Comparison of ENCODE assay signal across 9 cellular contexts in genomic region chr7:116577320-116577871, GRCh38. TPM values are rescaled to one million over a fixed set of nuclear protein-coding genes. Genes with fewer than 3 reads are reported as not detected.
DNase-seq lines count a peak whose midpoint lies in the region; ATAC-seq and TF ChIP-seq lines count a peak whose summit lies in the region.
"Had no signal": no experiment of that assay in that cellular context is flagged by ENCODE, and none has a peak within 500 bp of the region (broad histone marks: within the 10 kb centered on the region; RNA-seq: fewer than 3 reads in every experiment).

No MANE protein-coding gene starts in this region.

- in situ Hi-C loops in G401 (cut with HindIII; ENCODE audit: low sequenced_read_pairs) = no loop called here

- no peak overlapping the region for H3K4me3 Mint-ChIP-seq in activated CD4-positive, alpha-beta T cell treated with anti-CD3 and anti-CD28 coated beads, Interleukin-2, amount 10 ng/mL, durations not matched to agents 7 days and 5 days
- H3K4me3 Mint-ChIP-seq: activated B cell treated with CpG ODN at 0.5 μM for 24 hours had no signal

- H3K27ac Mint-ChIP-seq in activated CD4-positive, alpha-beta T cell treated with anti-CD3 and anti-CD28 coated beads, Interleukin-2, amount 10 ng/mL, durations not matched to agents 7 days and 5 days = no peak overlapping the region
- H3K27ac Mint-ChIP-seq: activated B cell treated with CpG ODN at 0.5 μM for 24 hours had no signal

- no peaks in the 10 kb centered on the region for H3K27me3 ChIP-seq in SJCRH30
- H3K27me3 ChIP-seq in spleen (replicated peaks in 1 of 7) = no peaks in the 10 kb centered on the region
- H3K27me3 ChIP-seq in BE2C = no peaks in the 10 kb centered on the region

- CTCF ChIA-PET in activated CD4-positive, alpha-beta T cell treated with anti-CD3 and anti-CD28 coated beads, Interleukin-2, amount 10 ng/mL, durations not matched to agents 7 days and 5 days (lab: Charles Lee) = no interaction called here

- H3K4me1 ChIP-seq in SJCRH30 = peaks cover 33% of the 10 kb centered on the region
- H3K4me1 ChIP-seq in spleen = peaks cover 5 to 37% (median 31%) of the 10 kb centered on the region in 6 donors
- H3K4me1 ChIP-seq in BE2C = no peaks in the 10 kb centered on the region

- no peaks in the 10 kb centered on the region for H3K9me3 Mint-ChIP-seq in activated CD4-positive, alpha-beta T cell treated with anti-CD3 and anti-CD28 coated beads, Interleukin-2, amount 10 ng/mL, durations not matched to agents 7 days and 5 days
- H3K9me3 Mint-ChIP-seq: activated B cell treated with CpG ODN at 0.5 μM for 24 hours had no signal

- peak; percentile 16 to 40 for DNase-seq in activated CD4-positive, alpha-beta T cell treated with anti-CD3 and anti-CD28 coated beads, Interleukin-2, amount 50 U/mL, for 48 hours
- DNase-seq in activated CD4-positive, alpha-beta T cell treated with anti-CD3 and anti-CD28 coated beads, Interleukin-2, amount 10 ng/mL, durations not matched to agents 7 days and 5 days = no peak
- DNase-seq in SJCRH30 = peak in 1 of 2 experiments; percentile 67
- no peak for DNase-seq in spleen
- no peak for DNase-seq in BE2C
- no peak for DNase-seq in G401 (ENCODE audit: low spot score)
- no peak for DNase-seq in SW 1271 (lab: John Stamatoyannopoulos, UW)
- DNase-seq: activated B cell treated with CpG ODN at 0.5 μM for 24 hours had no signal

- H3K27me3 Mint-ChIP-seq in activated CD4-positive, alpha-beta T cell treated with anti-CD3 and anti-CD28 coated beads, Interleukin-2, amount 10 ng/mL, durations not matched to agents 7 days and 5 days = peaks cover 16% of the 10 kb centered on the region

- WGBS in spleen, 5 donors = 48 to 72% (median 67%) methylated on average over 6 of the region's 6 CpGs

- ATAC-seq in HG02623 (IDR thresholded peaks at IDR 0.05; ENCODE audit: unreplicated experiment) = peak; percentile 62

- peaks cover 2% of the 10 kb centered on the region for H3K4me1 Mint-ChIP-seq in activated CD4-positive, alpha-beta T cell treated with anti-CD3 and anti-CD28 coated beads, Interleukin-2, amount 10 ng/mL, durations not matched to agents 7 days and 5 days

- H3K36me3 ChIP-seq in SJCRH30 (no peaks in the 10 kb centered on the region), spleen (no peaks in the 10 kb centered on the region), BE2C (no peaks in the 10 kb centered on the region)

- no peaks in the 10 kb centered on the region for H3K36me3 Mint-ChIP-seq in activated CD4-positive, alpha-beta T cell treated with anti-CD3 and anti-CD28 coated beads, Interleukin-2, amount 10 ng/mL, durations not matched to agents 7 days and 5 days (ENCODE audit: low read depth)

- no peak for TF ChIP-seq CTCF in spleen (IDR thresholded peaks at IDR 0.05 in 8 of 11, conservative IDR thresholded peaks at IDR 0.05 in 3 of 11)
- no peak for TF ChIP-seq CTCF in BE2C (IDR thresholded peaks at IDR 0.05; ENCODE audit: low read depth, low read length)

- TF ChIP-seq POLR2A in spleen (IDR thresholded peaks at IDR 0.05) = no peak

- no peak overlapping the region for H3K4me3 ChIP-seq in SJCRH30
- H3K4me3 ChIP-seq in spleen = no peak overlapping the region
- H3K4me3 ChIP-seq in BE2C (ENCODE audit: low read depth, low read length) = no peak overlapping the region

- POLR2A ChIA-PET in activated CD4-positive, alpha-beta T cell treated with anti-CD3 and anti-CD28 coated beads, Interleukin-2, amount 10 ng/mL, durations not matched to agents 7 days and 5 days (lab: Charles Lee) = no interaction called here

- H3K9me3 ChIP-seq in SJCRH30 (replicated peaks) (no peaks in the 10 kb centered on the region), spleen (no peaks in the 10 kb centered on the region), BE2C (no peaks in the 10 kb centered on the region)

- H3K27ac ChIP-seq in SJCRH30 = peak overlapping the region; percentile 52
- peak overlapping the region in 6 of 8 donors; percentile 5 to 78 (median 62) for H3K27ac ChIP-seq in spleen

- intact Hi-C loops in spleen (cut with DNase I; ENCODE audit: low total_unique reads) = no loop called here

RNA-seq across cellular contexts. Expression of gene CAV1, which starts 52.6 kb away (rescaled TPM):
- total RNA-seq in activated CD4-positive, alpha-beta T cell treated with anti-CD3 and anti-CD28 coated beads, Interleukin-2, amount 10 ng/mL, durations not matched to agents 7 days and 5 days = not detected
- 22.2 and 23.7 TPM in 2 replicates for total RNA-seq in SJCRH30 (2014; rRNA removed; shearing (Covaris generic))
- 100 to 1,000 TPM in 6 of 7 donors, 10 to 100 TPM in 1; 75.4 to 404 (median 241) TPM for total RNA-seq in spleen
- polyA plus RNA-seq in spleen = 100 to 1,000 TPM in 1 of 3 donors, 10 to 100 TPM in 2; 26.8 to 124 (median 28.0) TPM
- polyA plus RNA-seq in BE2C (2012; ENCODE audit: insufficient read depth, insufficient read length, low read depth) = not detected
- not detected in 2 replicates for total RNA-seq in G401 (2014; rRNA removed; shearing (Covaris generic))

Comparison
In these comparisons a context has a peak if more than half of its experiments do, and no peak if none do; other contexts are left out.
1. DNase-seq: peak in activated CD4-positive, alpha-beta T cell treated with anti-CD3 and anti-CD28 coated beads, Interleukin-2, amount 50 U/mL, for 48 hours (2 of 2); none in activated CD4-positive, alpha-beta T cell treated with anti-CD3 and anti-CD28 coated beads, Interleukin-2, amount 10 ng/mL, durations not matched to agents 7 days and 5 days (single experiment), spleen (single experiment), BE2C (single experiment), G401 (single experiment) and SW 1271 (0 of 2).
2. RNA of gene CAV1, which starts 52.6 kb away (total RNA-seq): 75.4 to 404 TPM in spleen and 22.2 to 23.7 TPM in SJCRH30; not detected in activated CD4-positive, alpha-beta T cell treated with anti-CD3 and anti-CD28 coated beads, Interleukin-2, amount 10 ng/mL, durations not matched to agents 7 days and 5 days and not detected in G401; every median in the first group is over 10 times any median in the second.